In the genomic region with DNA sequence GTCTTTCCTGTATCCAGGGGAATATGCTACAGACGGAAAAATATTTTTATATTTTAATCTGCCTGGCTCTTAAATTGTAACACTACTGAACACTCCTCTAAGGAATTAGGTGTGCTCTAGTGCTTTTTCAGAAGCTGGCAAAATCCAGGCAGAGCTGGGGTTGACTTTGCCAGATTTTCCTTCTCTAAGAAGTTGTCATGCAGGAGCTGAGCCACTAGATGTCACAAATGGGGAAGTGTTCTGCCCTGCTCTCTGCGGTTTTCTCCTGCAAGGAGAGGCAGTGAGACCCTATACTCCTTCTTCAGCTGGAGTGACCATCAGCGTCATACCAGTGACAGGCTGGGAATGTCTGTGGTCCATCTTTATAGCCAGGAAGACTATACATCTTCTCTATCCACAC, we compare ENCODE assay signal across 8 cellular contexts.
DNase-seq lines count a peak whose midpoint lies in the region; ATAC-seq and TF ChIP-seq lines count a peak whose summit lies in the region.

No MANE protein-coding gene starts in this region.

- POLR2A ChIA-PET in CD4-positive, alpha-beta memory T cell (lab: Charles Lee; ENCODE audit: partially characterized antibody) = no interaction called here

- no peak overlapping the region for H3K4me3 Mint-ChIP-seq in CD4-positive, alpha-beta memory T cell

- H4K91ac ChIP-seq in mesenchymal stem cell (ENCODE audit: low read length) = no peak overlapping the region

- H3K27ac ChIP-seq in mesenchymal stem cell (ENCODE audit: low read length, poor library complexity, severe bottlenecking) (no peak overlapping the region), uterus (no peak overlapping the region)
- H3K27ac ChIP-seq in CD4-positive, alpha-beta memory T cell (ENCODE audit: low read depth, low read length) = no peak overlapping the region

- H3K4me3 ChIP-seq in GM12864 (ENCODE audit: low read depth, low read length) (no peak overlapping the region), NT2/D1 (ENCODE audit: insufficient read length, low read depth) (no peak overlapping the region), mesenchymal stem cell (ENCODE audit: insufficient read depth in 1 of 2, low read depth in 1 of 2, low read length in 2 of 2) (no peak overlapping the region), uterus (no peak overlapping the region)
- no peak overlapping the region for H3K4me3 ChIP-seq in CD4-positive, alpha-beta memory T cell (ENCODE audit: low read length in 2 of 2)

- H3K4me2 ChIP-seq in mesenchymal stem cell (ENCODE audit: low read length, poor library complexity, severe bottlenecking) = no peak overlapping the region

- peaks cover 6 to 8% of the 10 kb centered on the region in 2 donors for H3K27me3 Mint-ChIP-seq in CD4-positive, alpha-beta memory T cell

- H3K36me3 Mint-ChIP-seq in CD4-positive, alpha-beta memory T cell = no peaks in the 10 kb centered on the region

- no peak overlapping the region for H3K18ac ChIP-seq in mesenchymal stem cell (ENCODE audit: low read depth in 1 of 2, low read length in 2 of 2)

- H3K9me3 Mint-ChIP-seq in CD4-positive, alpha-beta memory T cell = peaks cover 0 to 3% (median 0%) of the 10 kb centered on the region in 8 donors

- H3K79me1 ChIP-seq in mesenchymal stem cell (replicated peaks; ENCODE audit: low read length, poor library complexity, severe bottlenecking) = no peaks in the 10 kb centered on the region

- no peak overlapping the region for H2AFZ ChIP-seq in mesenchymal stem cell (ENCODE audit: low read depth, low read length)

- TF ChIP-seq POLR2A in uterus (IDR thresholded peaks at IDR 0.05) = no peak

- no peak overlapping the region for H3K4ac ChIP-seq in mesenchymal stem cell (ENCODE audit: low read depth in 1 of 2, low read length in 2 of 2)

- CTCF ChIA-PET in CD4-positive, alpha-beta memory T cell (lab: Charles Lee; ENCODE audit: partially characterized antibody) = no interaction called here

- TF ChIP-seq CTCF in GM12864 (IDR thresholded peaks at IDR 0.05; ENCODE audit: low read depth, low read length, missing control alignments) (peak; percentile 66), uterus (IDR thresholded peaks at IDR 0.05) (no peak)

- no peak overlapping the region for H2BK120ac ChIP-seq in mesenchymal stem cell (ENCODE audit: low read depth, low read length)

- H3K9me3 ChIP-seq in NT2/D1 (ENCODE audit: insufficient read depth, low read length) (no peaks in the 10 kb centered on the region), mesenchymal stem cell (ENCODE audit: control insufficient read depth, low read length) (peaks cover 9% of the 10 kb centered on the region), uterus (no peaks in the 10 kb centered on the region)
- no peaks in the 10 kb centered on the region for H3K9me3 ChIP-seq in CD4-positive, alpha-beta memory T cell (ENCODE audit: control insufficient read depth in 1 of 2, low read length in 2 of 2)

- 0% methylated on average over 1 of the region's 3 CpGs for WGBS in mesenchymal stem cell

- no peaks in the 10 kb centered on the region for H3K36me3 ChIP-seq in NT2/D1 (ENCODE audit: insufficient read depth, insufficient read length, low read length)
- H3K36me3 ChIP-seq in mesenchymal stem cell (ENCODE audit: control insufficient read depth in 1 of 2, insufficient read depth in 2 of 2, low read depth in 1 of 2, low read length in 2 of 2) = no peaks in the 10 kb centered on the region
- H3K36me3 ChIP-seq in uterus = no peaks in the 10 kb centered on the region
- H3K36me3 ChIP-seq in CD4-positive, alpha-beta memory T cell (ENCODE audit: insufficient read depth, low read length) = no peaks in the 10 kb centered on the region

- no peak overlapping the region for H3K14ac ChIP-seq in mesenchymal stem cell (ENCODE audit: low read length in 2 of 2)

- intact Hi-C loops in uterus (cut with DNase I; ENCODE audit: low total_unique reads) = no loop called here
- intact Hi-C loops in CD4-positive, alpha-beta memory T cell (cut with micrococcal nuclease) = no loop called here

- no peak overlapping the region for H3K23ac ChIP-seq in mesenchymal stem cell (ENCODE audit: low read length in 2 of 2)

- no peak overlapping the region for H3K27ac Mint-ChIP-seq in CD4-positive, alpha-beta memory T cell

- H3K27me3 ChIP-seq in NT2/D1 (ENCODE audit: insufficient read depth, insufficient read length) = no peaks in the 10 kb centered on the region
- H3K27me3 ChIP-seq in mesenchymal stem cell (ENCODE audit: control insufficient read depth in 1 of 2, insufficient read depth in 1 of 2, low read length in 2 of 2) = no peaks in the 10 kb centered on the region
- H3K27me3 ChIP-seq in uterus = no peaks in the 10 kb centered on the region
- no peaks in the 10 kb centered on the region for H3K27me3 ChIP-seq in CD4-positive, alpha-beta memory T cell (ENCODE audit: insufficient read depth, low read length)

- peak; percentile 62 for ATAC-seq in HG02970 (IDR thresholded peaks at IDR 0.05; ENCODE audit: low FRiP score, unreplicated experiment)

- H2BK12ac ChIP-seq in mesenchymal stem cell (ENCODE audit: low read length in 2 of 2) = no peak overlapping the region

- H3K4me1 Mint-ChIP-seq in CD4-positive, alpha-beta memory T cell = no peaks in the 10 kb centered on the region

- H4K8ac ChIP-seq in mesenchymal stem cell (ENCODE audit: low read length) = no peak overlapping the region

- no peak overlapping the region for H2AK5ac ChIP-seq in mesenchymal stem cell (ENCODE audit: low read length, severe bottlenecking)

- no peaks in the 10 kb centered on the region for H3K4me1 ChIP-seq in NT2/D1 (ENCODE audit: insufficient read depth, insufficient read length)
- no peaks in the 10 kb centered on the region for H3K4me1 ChIP-seq in mesenchymal stem cell (ENCODE audit: control insufficient read depth, insufficient read depth, low read depth, low read length)
- H3K4me1 ChIP-seq in uterus = no peaks in the 10 kb centered on the region
- no peaks in the 10 kb centered on the region for H3K4me1 ChIP-seq in CD4-positive, alpha-beta memory T cell (ENCODE audit: insufficient read depth, low read length)

- H2BK5ac ChIP-seq in mesenchymal stem cell (ENCODE audit: low read depth, low read length, poor library complexity, severe bottlenecking) = no peak overlapping the region

- no peak overlapping the region for H3K9ac ChIP-seq in NT2/D1 (ENCODE audit: insufficient read length, low read depth)
- H3K9ac ChIP-seq in mesenchymal stem cell (ENCODE audit: low read length) = no peak overlapping the region

- no peak overlapping the region for H2BK15ac ChIP-seq in mesenchymal stem cell (ENCODE audit: low read depth, poor library complexity, severe bottlenecking)

- no peak for DNase-seq in GM12864 (ENCODE audit: low read depth)
- peak; percentile 36 for DNase-seq in NT2/D1 (ENCODE audit: low read depth, low spot score)
- peak; percentile 48 for DNase-seq in dedifferentiated amniotic fluid mesenchymal stem cell (ENCODE audit: extremely low spot score)
- DNase-seq in mesenchymal stem cell = peak; percentile 75
- no peak for DNase-seq in uterus
- DNase-seq in activated CD8-positive, alpha-beta memory T cell treated with anti-CD3 and anti-CD28 coated beads, Interleukin-2, amount 50 U/mL, for 4 hours = no peak
- no peak for DNase-seq in CD4-positive, alpha-beta memory T cell

Comparison
In these comparisons a context has a peak if more than half of its experiments do, and no peak if none do; other contexts are left out.
1. DNase-seq: peak in NT2/D1 (single experiment), dedifferentiated amniotic fluid mesenchymal stem cell (single experiment) and mesenchymal stem cell (single experiment); none in GM12864 (single experiment), uterus (0 of 2), activated CD8-positive, alpha-beta memory T cell treated with anti-CD3 and anti-CD28 coated beads, Interleukin-2, amount 50 U/mL, for 4 hours (single experiment) and CD4-positive, alpha-beta memory T cell (0 of 5).